Comparison of ENCODE assay signal across 9 cellular contexts in the genomic region with DNA sequence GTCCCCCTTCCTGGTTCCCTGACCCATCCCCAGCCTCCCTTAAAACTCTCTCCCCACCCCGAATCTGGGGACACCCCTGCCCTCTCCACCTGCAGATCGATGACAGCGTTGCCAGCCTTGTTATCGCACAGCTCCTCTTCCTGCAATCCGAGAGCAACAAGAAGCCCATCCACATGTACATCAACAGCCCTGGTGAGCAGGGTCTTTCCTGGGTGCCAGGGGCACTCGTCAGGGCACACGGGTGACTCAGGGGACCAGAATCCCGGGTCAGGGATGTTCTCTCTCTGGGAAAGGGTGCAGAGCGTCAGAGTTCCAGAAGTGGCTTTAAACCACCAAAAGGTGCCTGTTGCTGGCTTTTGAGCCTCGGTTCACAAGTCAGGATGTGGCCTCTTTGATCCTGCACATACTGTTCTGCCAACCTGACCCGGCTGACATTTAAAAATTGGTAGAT. TPM values are rescaled to one million over a fixed set of nuclear protein-coding genes. Genes with fewer than 3 reads are reported as not detected.
DNase-seq lines count a peak whose midpoint lies in the region; ATAC-seq and TF ChIP-seq lines count a peak whose summit lies in the region.
"Had no signal": no experiment of that assay in that cellular context is flagged by ENCODE, and none has a peak within 500 bp of the region (broad histone marks: within the 10 kb centered on the region; RNA-seq: fewer than 3 reads in every experiment).

No MANE protein-coding gene starts in this region.

- H3F3A ChIP-seq in DOHH2 (ENCODE audit: control insufficient read depth, insufficient read depth) (no peaks in the 10 kb centered on the region), neural cell (ENCODE audit: insufficient read depth, low read length, poor library complexity, severe bottlenecking) (no peaks in the 10 kb centered on the region)

- H3K4me3 ChIP-seq in DOHH2 (ENCODE audit: low read length): peak overlapping the region; percentile 72
- peak overlapping the region; percentile 89 for H3K4me3 ChIP-seq in SK-N-MC
- peak overlapping the region; percentile 70 to 98 (median 90) for H3K4me3 ChIP-seq in dorsolateral prefrontal cortex
- H3K4me3 ChIP-seq in neural cell (ENCODE audit: low read length): peak overlapping the region; percentile 85

- H4K20me1 ChIP-seq in DOHH2 (ENCODE audit: control insufficient read depth, insufficient read depth, low read depth, low read length) (no peaks in the 10 kb centered on the region), neural cell (ENCODE audit: insufficient read depth) (no peaks in the 10 kb centered on the region)

- H3K9ac ChIP-seq in SK-N-MC (ENCODE audit: insufficient read length) (peak overlapping the region; percentile 86), neural cell (ENCODE audit: low read length) (peak overlapping the region; percentile 74)

- H3K79me2 ChIP-seq in DOHH2 (ENCODE audit: control insufficient read depth, low read length): peaks cover 23% of the 10 kb centered on the region
- no peaks in the 10 kb centered on the region for H3K79me2 ChIP-seq in neural cell (replicated peaks; ENCODE audit: insufficient read depth, low read length)

- H3K4me1 ChIP-seq in DOHH2 (ENCODE audit: control insufficient read depth, low read length): peaks cover 9% of the 10 kb centered on the region

- H3K9me3 ChIP-seq in DOHH2 (ENCODE audit: control insufficient read depth, insufficient read depth, low read length) (no peaks in the 10 kb centered on the region), SK-N-MC (ENCODE audit: low read depth, low read length) (no peaks in the 10 kb centered on the region), neural cell (ENCODE audit: low read length) (no peaks in the 10 kb centered on the region)

- H3K27ac ChIP-seq in DOHH2 (ENCODE audit: low read depth, low read length) (peak overlapping the region; percentile 28), SK-N-MC (no peak overlapping the region), dorsolateral prefrontal cortex (peak overlapping the region in 44 of 59 donors; percentile 32 to 96 (median 92)), neural cell (ENCODE audit: low read length) (peak overlapping the region; percentile 65)

- H3K36me3 ChIP-seq in DOHH2 (ENCODE audit: control insufficient read depth, low read length) (peaks cover 38% of the 10 kb centered on the region), SK-N-MC (ENCODE audit: insufficient read depth, low read length) (peaks cover 29% of the 10 kb centered on the region), neural cell (ENCODE audit: insufficient read depth, low read length) (peaks cover 5% of the 10 kb centered on the region)

- H3K4me2 ChIP-seq in DOHH2 (ENCODE audit: low read length): peak overlapping the region; percentile 70
- H3K4me2 ChIP-seq in neural cell (ENCODE audit: low read length): peak overlapping the region; percentile 88

- ATAC-seq in HG02938 (IDR thresholded peaks at IDR 0.05; ENCODE audit: unreplicated experiment): no peak

- no peak for DNase-seq in SK-N-MC (ENCODE audit: low read depth, low spot score)
- DNase-seq in dorsolateral prefrontal cortex: no peak
- DNase-seq in NCI-H2029 treated with DMSO at 0.1 percent for 48 hours (lab: John Stamatoyannopoulos, UW): no peak
- no peak for DNase-seq in SIG-M5 treated with dmso at 0.1 percent for 504 hours (lab: John Stamatoyannopoulos, UW; ENCODE audit: unreplicated experiment)
- no peak for DNase-seq in UCSD-AML1 (lab: John Stamatoyannopoulos, UW; ENCODE audit: unreplicated experiment)

- TF ChIP-seq CTCF in DOHH2 (IDR thresholded peaks at IDR 0.05; ENCODE audit: low read depth, low read length, poor library complexity, severe bottlenecking) (no peak), dorsolateral prefrontal cortex (IDR thresholded peaks at IDR 0.05 in 54 of 56, conservative IDR thresholded peaks at IDR 0.05 in 2 of 56; ENCODE audit: low read depth in 1 of 56, partially characterized antibody in 56 of 56) (no peak), neural cell (IDR thresholded peaks at IDR 0.05; ENCODE audit: poor library complexity, severe bottlenecking) (no peak)

- intact Hi-C loops in dorsolateral prefrontal cortex (cut with DNase I): loop anchor here (5.0 to 10.0 kb wide), 2 partner anchors 148 to 165 kb away; no protein-coding TSS in a partner anchor

- peaks cover 6% of the 10 kb centered on the region; the same call in 1 of the 2 replicates for H3K27me3 ChIP-seq in DOHH2 (ENCODE audit: control insufficient read depth, low read length)
- no peaks in the 10 kb centered on the region for H3K27me3 ChIP-seq in dorsolateral prefrontal cortex
- H3K27me3 ChIP-seq in neural cell (ENCODE audit: insufficient read depth, low read depth, low read length): no peaks in the 10 kb centered on the region

- peak overlapping the region; percentile 71 for H2AFZ ChIP-seq in neural cell (ENCODE audit: low read depth, low read length)

- no peak for TF ChIP-seq EP300 in neural cell (conservative IDR thresholded peaks at IDR 0.05; ENCODE audit: poor library complexity, severe bottlenecking)

- TF ChIP-seq RAD21 in neural cell (conservative IDR thresholded peaks at IDR 0.05): no peak

- no peaks in the 10 kb centered on the region for H3K9me2 ChIP-seq in DOHH2 (replicated peaks; ENCODE audit: control insufficient read depth, low read length)
- no peaks in the 10 kb centered on the region for H3K9me2 ChIP-seq in neural cell (ENCODE audit: insufficient read depth, low read length)

TF ChIP-seq in neural cell, 6 proteins besides CTCF, POLR2A, EP300 and RAD21:
- TF ChIP-seq EZH2 (IDR thresholded peaks at IDR 0.05; ENCODE audit: borderline replicate concordance, insufficient read depth, low read length, poor library complexity, severe bottlenecking) (no peak), SMC3 (conservative IDR thresholded peaks at IDR 0.05; ENCODE audit: poor library complexity) (no peak), TAF1 (IDR thresholded peaks at IDR 0.05; ENCODE audit: low read depth) (no peak), MXI1 (conservative IDR thresholded peaks at IDR 0.05; ENCODE audit: poor library complexity, severe bottlenecking) (no peak), POLR2AphosphoS5 (IDR thresholded peaks at IDR 0.05) (no peak)
- TF ChIP-seq, protein P1, sequence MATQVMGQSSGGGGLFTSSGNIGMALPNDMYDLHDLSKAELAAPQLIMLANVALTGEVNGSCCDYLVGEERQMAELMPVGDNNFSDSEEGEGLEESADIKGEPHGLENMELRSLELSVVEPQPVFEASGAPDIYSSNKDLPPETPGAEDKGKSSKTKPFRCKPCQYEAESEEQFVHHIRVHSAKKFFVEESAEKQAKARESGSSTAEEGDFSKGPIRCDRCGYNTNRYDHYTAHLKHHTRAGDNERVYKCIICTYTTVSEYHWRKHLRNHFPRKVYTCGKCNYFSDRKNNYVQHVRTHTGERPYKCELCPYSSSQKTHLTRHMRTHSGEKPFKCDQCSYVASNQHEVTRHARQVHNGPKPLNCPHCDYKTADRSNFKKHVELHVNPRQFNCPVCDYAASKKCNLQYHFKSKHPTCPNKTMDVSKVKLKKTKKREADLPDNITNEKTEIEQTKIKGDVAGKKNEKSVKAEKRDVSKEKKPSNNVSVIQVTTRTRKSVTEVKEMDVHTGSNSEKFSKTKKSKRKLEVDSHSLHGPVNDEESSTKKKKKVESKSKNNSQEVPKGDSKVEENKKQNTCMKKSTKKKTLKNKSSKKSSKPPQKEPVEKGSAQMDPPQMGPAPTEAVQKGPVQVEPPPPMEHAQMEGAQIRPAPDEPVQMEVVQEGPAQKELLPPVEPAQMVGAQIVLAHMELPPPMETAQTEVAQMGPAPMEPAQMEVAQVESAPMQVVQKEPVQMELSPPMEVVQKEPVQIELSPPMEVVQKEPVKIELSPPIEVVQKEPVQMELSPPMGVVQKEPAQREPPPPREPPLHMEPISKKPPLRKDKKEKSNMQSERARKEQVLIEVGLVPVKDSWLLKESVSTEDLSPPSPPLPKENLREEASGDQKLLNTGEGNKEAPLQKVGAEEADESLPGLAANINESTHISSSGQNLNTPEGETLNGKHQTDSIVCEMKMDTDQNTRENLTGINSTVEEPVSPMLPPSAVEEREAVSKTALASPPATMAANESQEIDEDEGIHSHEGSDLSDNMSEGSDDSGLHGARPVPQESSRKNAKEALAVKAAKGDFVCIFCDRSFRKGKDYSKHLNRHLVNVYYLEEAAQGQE (IDR thresholded peaks at IDR 0.05; ENCODE audit: borderline replicate concordance): no peak

RNA-seq across cellular contexts. Expression of a gene that starts 1.0 kb away (rescaled TPM):
- total RNA-seq in dorsolateral prefrontal cortex: 10 to 100 TPM; 27.0 to 65.7 (median 45.9) TPM
- polyA plus RNA-seq in neural cell: 79.9 and 97.8 TPM in 2 replicates
- polyA minus RNA-seq in neural cell: 46.1 and 50.4 TPM in 2 replicates

RNA-seq across cellular contexts. Expression of a gene that starts 10.2 kb away (rescaled TPM):
- total RNA-seq in dorsolateral prefrontal cortex: 10 to 100 TPM; 39.9 to 75.3 (median 52.4) TPM
- 154 and 179 TPM in 2 replicates for polyA plus RNA-seq in neural cell
- 53.3 and 63.1 TPM in 2 replicates for polyA minus RNA-seq in neural cell

RNA-seq across cellular contexts. Expression of a gene that starts 13.4 kb away (rescaled TPM):
- 1 to 10 TPM; 1.6 to 9.6 (median 3.6) TPM for total RNA-seq in dorsolateral prefrontal cortex
- polyA plus RNA-seq in neural cell: 1.5 and 2.4 TPM in 2 replicates
- polyA minus RNA-seq in neural cell: 2.8 and 3.4 TPM in 2 replicates

RNA-seq across cellular contexts. Expression of a gene that starts 29.0 kb away (rescaled TPM):
- total RNA-seq in dorsolateral prefrontal cortex: under 1 TPM in 10 of 120 experiments, not detected in 110; 0.33 to 0.74 (median 0.37) TPM
- polyA plus RNA-seq in neural cell: 0.62 TPM in 1 of 2 replicates, not detected in the other
- polyA minus RNA-seq in neural cell: not detected in 2 replicates
- total RNA-seq: HT1080 had no signal

RNA-seq across cellular contexts. Expression of a gene that starts 30.6 kb away (rescaled TPM):
- total RNA-seq in dorsolateral prefrontal cortex: 10 to 100 TPM; 30.4 to 92.6 (median 66.4) TPM
- polyA plus RNA-seq in neural cell: 53.9 and 69.2 TPM in 2 replicates
- 55.9 and 57.5 TPM in 2 replicates for polyA minus RNA-seq in neural cell
